1 cellular context compared by ENCODE assay signal in genomic region chr7:151008143-151008510, GRCh38.
TF ChIP-seq lines count a peak whose summit lies in the region.

No MANE protein-coding gene starts in this region.

TF ChIP-seq in HEK293, 187 proteins besides CTCF, POLR2A, EP300 and RAD21 (continued from another document):
- TF ChIP-seq ZNF274 (IDR thresholded peaks at IDR 0.05; ENCODE audit: low read length) = no peak
- no peak for TF ChIP-seq ZNF274 (tag by site-specific recombination; IDR thresholded peaks at IDR 0.05; ENCODE audit: borderline replicate concordance)
- TF ChIP-seq SP2 (tag by site-specific recombination; IDR thresholded peaks at IDR 0.05) = 0 out of 2 replicates have a peak, but pooled peaks have one; percentile 5
TF ChIP-seq in HEK293: peak in this region for 1.
